Comparison of ENCODE assay signal across 21 cellular contexts in the genomic region with DNA sequence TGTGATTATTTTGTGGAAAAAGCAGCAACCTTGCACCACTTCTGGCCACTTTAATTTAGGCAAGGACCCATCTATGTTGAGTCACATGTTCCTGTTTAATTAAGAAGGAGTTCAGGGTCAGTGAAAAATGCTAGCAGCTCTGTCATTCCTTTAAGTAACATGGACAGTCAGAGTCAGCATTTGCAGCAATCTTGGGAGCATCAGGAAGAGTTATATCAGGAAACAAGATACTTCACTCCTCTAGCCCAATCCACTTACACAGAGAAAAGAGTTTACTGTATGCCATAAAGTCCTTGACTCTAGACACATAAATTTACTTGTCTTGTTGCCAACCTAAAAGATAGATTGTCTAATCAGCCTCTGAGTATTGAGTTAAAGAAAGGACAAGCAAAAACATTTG.
DNase-seq lines count a peak whose midpoint lies in the region; ATAC-seq and TF ChIP-seq lines count a peak whose summit lies in the region.
"Had no signal": no experiment of that assay in that cellular context is flagged by ENCODE, and none has a peak within 500 bp of the region (broad histone marks: within the 10 kb centered on the region; RNA-seq: fewer than 3 reads in every experiment).

No MANE protein-coding gene starts in this region.

- H3K9me3 Mint-ChIP-seq in WTC11 = no peaks in the 10 kb centered on the region
- H3K9me3 Mint-ChIP-seq: CD4-positive, CD25-positive, alpha-beta regulatory T cell had no signal

- TF ChIP-seq CTCF in cardiac muscle cell (IDR thresholded peaks at IDR 0.05; ENCODE audit: low read depth, low read length) (no peak), mucosa of descending colon (IDR thresholded peaks at IDR 0.05) (no peak), WTC11 (IDR thresholded peaks at IDR 0.05) (no peak)

- POLR2A ChIA-PET in WTC11 (lab: Charles Lee) = no interaction called here

- H3K4me1 Mint-ChIP-seq in WTC11 = 0 out of 2 replicates have a peak, but pooled peaks cover 2% of the 10 kb centered on the region
- H3K4me1 Mint-ChIP-seq: CD4-positive, CD25-positive, alpha-beta regulatory T cell had no signal

- intact Hi-C loops in Right ventricle myocardium inferior (cut with DNase I) = no loop called here
- intact Hi-C loops in mucosa of descending colon (cut with DNase I, micrococcal nuclease) = no loop called here

- H3K27ac ChIP-seq in cardiac muscle cell = peak overlapping the region; percentile 3

- H3K4me3 ChIP-seq in cardiac muscle cell (no peak overlapping the region), mucosa of descending colon (no peak overlapping the region)

- CTCF ChIA-PET in WTC11 (lab: Charles Lee) = no interaction called here

- no peaks in the 10 kb centered on the region for H3K27me3 Mint-ChIP-seq in WTC11 (ENCODE audit: low read depth)
- H3K27me3 Mint-ChIP-seq: CD4-positive, CD25-positive, alpha-beta regulatory T cell had no signal

- no peak overlapping the region for H3K4me3 Mint-ChIP-seq in WTC11
- H3K4me3 Mint-ChIP-seq: CD4-positive, CD25-positive, alpha-beta regulatory T cell had no signal

- H3K36me3 ChIP-seq in cardiac muscle cell = no peaks in the 10 kb centered on the region
- H3K36me3 ChIP-seq in mucosa of descending colon (ENCODE audit: low read depth) = no peaks in the 10 kb centered on the region
- H3K36me3 ChIP-seq: BE2C had no signal

- H3K27ac Mint-ChIP-seq in WTC11 = no peak overlapping the region

- ATAC-seq in Right ventricle myocardium inferior = no peak
- ATAC-seq in mucosa of descending colon = peak; percentile 45
- no peak for ATAC-seq in WTC11
- ATAC-seq in HG02798 (IDR thresholded peaks at IDR 0.05; ENCODE audit: poor library complexity, unreplicated experiment) = no peak

- H3K27me3 ChIP-seq in cardiac muscle cell = no peaks in the 10 kb centered on the region
- H3K27me3 ChIP-seq: BE2C had no signal

- no peaks in the 10 kb centered on the region for H3K36me3 Mint-ChIP-seq in WTC11
- H3K36me3 Mint-ChIP-seq: CD4-positive, CD25-positive, alpha-beta regulatory T cell had no signal

- H3K4me1 ChIP-seq in cardiac muscle cell (ENCODE audit: low read depth) (peaks cover 4% of the 10 kb centered on the region), mucosa of descending colon (ENCODE audit: low read depth) (no peaks in the 10 kb centered on the region)
- H3K4me1 ChIP-seq: BE2C had no signal

- H3K9me3 ChIP-seq in cardiac muscle cell (ENCODE audit: low read depth) (no peaks in the 10 kb centered on the region), mucosa of descending colon (no peaks in the 10 kb centered on the region)
- H3K9me3 ChIP-seq: BE2C had no signal

- DNase-seq in cardiac muscle cell (ENCODE audit: low read depth in 1 of 2, low spot score in 1 of 2) = no peak
- DNase-seq in Right ventricle myocardium inferior (ENCODE audit: missing footprints) = no peak
- DNase-seq in fibroblast of peridontal ligament (ENCODE audit: extremely low read depth) = peak; percentile 12
- no peak for DNase-seq in mucosa of descending colon
- no peak for DNase-seq in WTC11 (ENCODE audit: low spot score)
- DNase-seq in activated CD4-positive, alpha-beta T cell treated with anti-CD3 and anti-CD28 coated beads for 4 hours = no peak
- no peak for DNase-seq in NOMO-1 (lab: John Stamatoyannopoulos, UW; ENCODE audit: unreplicated experiment in 2 of 2)
- DNase-seq: BE2C; CD4-positive, CD25-positive, alpha-beta regulatory T cell; COR-L47; DMS 273 treated with DMSO at 0.1 percent for 48 hours; GDM1; HCEC 1CT; NCI-H1105; NCI-H1694; NCI-H2081 treated with DMSO at 0.1 percent for 48 hours; NCI-H510A; NCI-H774; RPMI8226; SIG-M5 had no signal

TF ChIP-seq in WTC11, 78 proteins besides CTCF, POLR2A, EP300 and RAD21:
- TF ChIP-seq ZNF396 (CRISPR knock-in tag; IDR thresholded peaks at IDR 0.05; ENCODE audit: borderline replicate concordance) = no peak
- TF ChIP-seq FOXK1 (CRISPR knock-in tag; IDR thresholded peaks at IDR 0.05) = no peak
- no peak for TF ChIP-seq SMAD3 (CRISPR knock-in tag; IDR thresholded peaks at IDR 0.05; ENCODE audit: borderline replicate concordance)
- no peak for TF ChIP-seq NFATC4 (CRISPR knock-in tag; IDR thresholded peaks at IDR 0.05)
- no peak for TF ChIP-seq NFE2L1 (CRISPR knock-in tag; IDR thresholded peaks at IDR 0.05)
- no peak for TF ChIP-seq JUN (CRISPR knock-in tag; IDR thresholded peaks at IDR 0.05)
- no peak for TF ChIP-seq ZNF423 (CRISPR knock-in tag; IDR thresholded peaks at IDR 0.05)
- no peak for TF ChIP-seq FOXP1 (CRISPR knock-in tag; IDR thresholded peaks at IDR 0.05; ENCODE audit: borderline replicate concordance)
- TF ChIP-seq ZNF263 (CRISPR knock-in tag; IDR thresholded peaks at IDR 0.05; ENCODE audit: low read depth) = no peak
- TF ChIP-seq, protein P1, sequence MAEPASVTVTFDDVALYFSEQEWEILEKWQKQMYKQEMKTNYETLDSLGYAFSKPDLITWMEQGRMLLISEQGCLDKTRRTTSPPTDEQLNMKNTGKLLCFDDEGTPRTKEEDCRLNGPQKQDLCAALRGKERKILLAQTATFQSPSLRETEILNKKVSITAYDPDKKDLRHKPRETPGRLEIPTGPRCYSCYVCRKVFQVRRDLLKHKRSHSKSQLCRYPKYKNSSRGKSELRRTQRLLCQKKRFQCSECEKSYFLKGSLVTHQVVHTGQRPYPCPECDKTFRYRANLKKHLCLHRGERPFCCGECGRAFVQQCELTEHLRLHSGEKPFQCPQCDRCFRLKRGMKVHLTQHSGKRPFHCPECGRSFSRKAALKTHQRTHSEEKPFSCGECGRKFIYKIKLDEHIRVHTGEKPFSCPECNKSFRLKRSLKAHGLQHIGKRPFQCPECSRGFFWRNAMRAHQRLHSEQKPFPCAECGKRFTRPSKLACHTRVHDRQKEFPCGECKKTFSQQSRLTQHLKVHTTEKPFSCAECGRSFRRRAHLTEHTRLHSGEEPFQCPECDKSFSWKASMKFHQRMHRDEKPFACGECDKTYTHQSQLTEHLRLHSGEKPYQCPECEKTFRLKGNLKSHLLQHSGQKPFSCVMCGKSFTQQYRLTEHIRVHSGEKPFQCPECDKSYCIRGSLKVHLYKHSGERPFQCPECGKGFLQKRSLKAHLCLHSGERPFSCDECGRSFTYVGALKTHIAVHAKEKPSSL (CRISPR knock-in tag; conservative IDR thresholded peaks at IDR 0.05) = no peak
- TF ChIP-seq CREB1 (CRISPR knock-in tag; IDR thresholded peaks at IDR 0.05) = no peak
- no peak for TF ChIP-seq GRHL2 (CRISPR knock-in tag; IDR thresholded peaks at IDR 0.05; ENCODE audit: insufficient replicate concordance, severe bottlenecking)
- TF ChIP-seq, protein P2, sequence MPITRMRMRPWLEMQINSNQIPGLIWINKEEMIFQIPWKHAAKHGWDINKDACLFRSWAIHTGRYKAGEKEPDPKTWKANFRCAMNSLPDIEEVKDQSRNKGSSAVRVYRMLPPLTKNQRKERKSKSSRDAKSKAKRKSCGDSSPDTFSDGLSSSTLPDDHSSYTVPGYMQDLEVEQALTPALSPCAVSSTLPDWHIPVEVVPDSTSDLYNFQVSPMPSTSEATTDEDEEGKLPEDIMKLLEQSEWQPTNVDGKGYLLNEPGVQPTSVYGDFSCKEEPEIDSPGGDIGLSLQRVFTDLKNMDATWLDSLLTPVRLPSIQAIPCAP (CRISPR knock-in tag; IDR thresholded peaks at IDR 0.05) = no peak
- TF ChIP-seq ZNF138 (CRISPR knock-in tag; conservative IDR thresholded peaks at IDR 0.05) = no peak
- TF ChIP-seq, protein P3, sequence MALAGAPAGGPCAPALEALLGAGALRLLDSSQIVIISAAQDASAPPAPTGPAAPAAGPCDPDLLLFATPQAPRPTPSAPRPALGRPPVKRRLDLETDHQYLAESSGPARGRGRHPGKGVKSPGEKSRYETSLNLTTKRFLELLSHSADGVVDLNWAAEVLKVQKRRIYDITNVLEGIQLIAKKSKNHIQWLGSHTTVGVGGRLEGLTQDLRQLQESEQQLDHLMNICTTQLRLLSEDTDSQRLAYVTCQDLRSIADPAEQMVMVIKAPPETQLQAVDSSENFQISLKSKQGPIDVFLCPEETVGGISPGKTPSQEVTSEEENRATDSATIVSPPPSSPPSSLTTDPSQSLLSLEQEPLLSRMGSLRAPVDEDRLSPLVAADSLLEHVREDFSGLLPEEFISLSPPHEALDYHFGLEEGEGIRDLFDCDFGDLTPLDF (CRISPR knock-in tag; IDR thresholded peaks at IDR 0.05) = no peak
- TF ChIP-seq, protein P4, sequence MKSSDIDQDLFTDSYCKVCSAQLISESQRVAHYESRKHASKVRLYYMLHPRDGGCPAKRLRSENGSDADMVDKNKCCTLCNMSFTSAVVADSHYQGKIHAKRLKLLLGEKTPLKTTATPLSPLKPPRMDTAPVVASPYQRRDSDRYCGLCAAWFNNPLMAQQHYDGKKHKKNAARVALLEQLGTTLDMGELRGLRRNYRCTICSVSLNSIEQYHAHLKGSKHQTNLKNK (CRISPR knock-in tag; IDR thresholded peaks at IDR 0.05) = no peak
- TF ChIP-seq RORB (CRISPR knock-in tag; IDR thresholded peaks at IDR 0.05) = no peak
